16 cellular contexts compared by ENCODE assay signal in genomic region chr1:66644331-66644730, GRCh38.
DNase-seq lines count a peak whose midpoint lies in the region; ATAC-seq and TF ChIP-seq lines count a peak whose summit lies in the region.
"Had no signal": no experiment of that assay in that cellular context is flagged by ENCODE, and none has a peak within 500 bp of the region (broad histone marks: within the 10 kb centered on the region; RNA-seq: fewer than 3 reads in every experiment).

No MANE protein-coding gene starts in this region.

- TF ChIP-seq CTCF in HCT116 (IDR thresholded peaks at IDR 0.05 in 2 of 3, conservative IDR thresholded peaks at IDR 0.05 in 1 of 3; ENCODE audit: borderline replicate concordance in 1 of 3, insufficient read depth in 1 of 3, low read depth in 2 of 3, low read length in 2 of 3) = no peak

- POLR2A ChIA-PET in HCT116 (lab: Charles Lee) = no interaction called here

- ATAC-seq in HCT116 (no peak), GM21619 (IDR thresholded peaks at IDR 0.05; ENCODE audit: unreplicated experiment) (no peak)
- ATAC-seq: GM23338 had no signal

- H3K4me3 ChIP-seq in HCT116 (replicated peaks in 1 of 2; ENCODE audit: low read depth in 1 of 2, low read length in 2 of 2) = no peak overlapping the region
- H3K4me3 ChIP-seq: GM23338 had no signal

- BruUV-seq in HCT116 (replicated peaks; lab: Mats Ljungman, UMichigan) = no TSS peak

- no peaks in the 10 kb centered on the region for H3K79me2 ChIP-seq in HCT116 (ENCODE audit: insufficient read depth, low read length)

- CTCF ChIA-PET in HCT116 (lab: Charles Lee) = no interaction called here

- H3K27me3 ChIP-seq in HCT116 (ENCODE audit: insufficient read depth, low read length) = no peaks in the 10 kb centered on the region
- H3K27me3 ChIP-seq: BE2C had no signal

- no peaks in the 10 kb centered on the region for H3K9me2 ChIP-seq in HCT116 (ENCODE audit: insufficient read depth)

- no peak for TF ChIP-seq RAD21 in HCT116 (IDR thresholded peaks at IDR 0.05; ENCODE audit: low read depth)

- no peak overlapping the region for H3K27ac ChIP-seq in HCT116 (ENCODE audit: low read depth, low read length)

- no peak for TF ChIP-seq POLR2A in HCT116 (IDR thresholded peaks at IDR 0.05; ENCODE audit: borderline replicate concordance, extremely low read depth, insufficient read depth, insufficient read length)

- H3K9ac ChIP-seq in HCT116 (ENCODE audit: low read length) = no peak overlapping the region

- no peak overlapping the region for H3K4me2 ChIP-seq in HCT116 (ENCODE audit: low read length)
- H3K4me2 ChIP-seq: GM23338 had no signal

- DNase-seq in HCT116 (ENCODE audit: low read depth, low spot score) (no peak), epidermal melanocyte (ENCODE audit: insufficient read length, low spot score) (peak; percentile 23), medulla oblongata (ENCODE audit: extremely low spot score) (peak; percentile 59), superior temporal gyrus (ENCODE audit: extremely low spot score) (peak; percentile 73), NCI-H187 treated with DMSO at 0.1 percent for 48 hours (lab: John Stamatoyannopoulos, UW) (no peak), ecto neural progenitor cell (ENCODE audit: low spot score) (no peak)
- DNase-seq: BE2C; C1 segment of cervical spinal cord; CD4-positive, CD25-positive, alpha-beta regulatory T cell; DMS79 treated with DMSO at 0.1 percent for 48 hours; GF-D8; HCEC 1CT; HFFc6; KG1 had no signal

- no peaks in the 10 kb centered on the region for H3K4me1 ChIP-seq in HCT116 (ENCODE audit: control insufficient read depth in 1 of 2, insufficient read depth in 2 of 2, low read length in 2 of 2)
- H3K4me1 ChIP-seq: BE2C had no signal

- no peaks in the 10 kb centered on the region for H3K36me3 ChIP-seq in HCT116 (ENCODE audit: control insufficient read depth in 1 of 2, insufficient read depth in 2 of 2, low read length in 2 of 2)
- H3K36me3 ChIP-seq: BE2C had no signal

- no peaks in the 10 kb centered on the region for H3K9me3 ChIP-seq in HCT116 (ENCODE audit: control insufficient read depth in 1 of 2, insufficient read depth in 1 of 2, low read depth in 1 of 2, low read length in 2 of 2)
- H3K9me3 ChIP-seq: BE2C had no signal

- RAD21 ChIA-PET in HCT116 (lab: Charles Lee; ENCODE audit: low non-redundant PET in 1 of 2, low total read pairs in 2 of 2, uncharacterized antibody in 2 of 2, unreplicated experiment in 2 of 2) = no interaction called here

- intact Hi-C loops in HCT116 (cut with micrococcal nuclease) = no loop called here

- no peaks in the 10 kb centered on the region for H4K20me1 ChIP-seq in HCT116 (ENCODE audit: insufficient read depth)

- peak overlapping the region; percentile 13 for H2AFZ ChIP-seq in HCT116 (ENCODE audit: low read depth, low read length, poor library complexity, severe bottlenecking)
- H2AFZ ChIP-seq: GM23338 had no signal

TF ChIP-seq in HCT116, 20 proteins besides CTCF, POLR2A, EP300 and RAD21:
- TF ChIP-seq CEBPB (IDR thresholded peaks at IDR 0.05; ENCODE audit: low read depth) (no peak), ZNF274 (IDR thresholded peaks at IDR 0.05; ENCODE audit: low read depth, low read length) (no peak), CBX3 (IDR thresholded peaks at IDR 0.05; ENCODE audit: low read depth) (no peak), EZH2phosphoT487 (IDR thresholded peaks at IDR 0.05; ENCODE audit: borderline replicate concordance) (no peak), FOSL1 (IDR thresholded peaks at IDR 0.05; ENCODE audit: low read depth) (no peak), EGR1 (IDR thresholded peaks at IDR 0.05; ENCODE audit: low read depth) (no peak), ZBTB33 (IDR thresholded peaks at IDR 0.05; ENCODE audit: extremely low read depth, insufficient replicate concordance, low read length) (no peak), MAX (IDR thresholded peaks at IDR 0.05) (no peak), ATF3 (IDR thresholded peaks at IDR 0.05) (no peak), POLR2AphosphoS5 (IDR thresholded peaks at IDR 0.05; ENCODE audit: low read depth, low read length) (no peak), SP1 (IDR thresholded peaks at IDR 0.05; ENCODE audit: low read depth) (no peak), SRF (IDR thresholded peaks at IDR 0.05; ENCODE audit: low read depth) (no peak), TCF7L2 (IDR thresholded peaks at IDR 0.05; ENCODE audit: borderline replicate concordance, extremely low read depth, insufficient read depth, insufficient read length) (no peak), SIN3A (IDR thresholded peaks at IDR 0.05; ENCODE audit: low read depth) (no peak), EZH2 (IDR thresholded peaks at IDR 0.05) (no peak), YY1 (IDR thresholded peaks at IDR 0.05; ENCODE audit: extremely low read depth, insufficient replicate concordance, low read depth, low read length) (no peak), REST (IDR thresholded peaks at IDR 0.05; ENCODE audit: low read depth) (no peak), JUND (IDR thresholded peaks at IDR 0.05) (no peak), ZFX (IDR thresholded peaks at IDR 0.05) (no peak)

Comparison
In these comparisons a context has a peak if more than half of its experiments do, and no peak if none do; other contexts are left out.
1. DNase-seq: peak in epidermal melanocyte (single experiment), medulla oblongata (single experiment) and superior temporal gyrus (single experiment); none in HCT116 (single experiment), NCI-H187 treated with DMSO at 0.1 percent for 48 hours (single experiment) and ecto neural progenitor cell (single experiment).